Comparison of ENCODE assay signal across 14 cellular contexts in the genomic region with DNA sequence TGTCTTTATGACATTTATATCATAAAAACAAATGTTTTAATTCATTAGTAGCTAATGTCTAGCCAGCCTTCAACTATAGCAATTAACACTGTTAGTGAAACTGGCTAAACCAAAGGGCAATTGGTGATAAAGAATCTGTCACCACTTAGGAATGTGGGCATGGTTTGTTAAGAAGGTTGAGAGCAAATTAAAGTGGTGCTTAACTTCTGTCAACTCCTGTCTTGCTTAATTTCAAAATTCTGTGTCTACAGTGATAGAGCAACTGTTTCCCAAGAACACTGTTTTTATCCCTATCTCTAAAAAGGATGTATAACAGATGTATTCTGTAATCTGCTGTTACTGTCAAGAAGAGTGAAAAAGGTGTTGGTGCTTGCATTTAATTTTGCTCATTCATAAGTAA. TPM values are rescaled to one million over a fixed set of nuclear protein-coding genes. Genes with fewer than 3 reads are reported as not detected.
DNase-seq lines count a peak whose midpoint lies in the region; ATAC-seq, FAIRE-seq and TF ChIP-seq lines count a peak whose summit lies in the region.
"Had no signal": no experiment of that assay in that cellular context is flagged by ENCODE, and none has a peak within 500 bp of the region (broad histone marks: within the 10 kb centered on the region; RNA-seq: fewer than 3 reads in every experiment).

No MANE protein-coding gene starts in this region.

- 0 out of 2 replicates have a peak, but pooled peaks cover under 1% of the 10 kb centered on the region for H4K20me1 ChIP-seq in PC-3 (ENCODE audit: low read length)

- TF ChIP-seq CTCF in PC-3 (conservative IDR thresholded peaks at IDR 0.05; ENCODE audit: low read depth, low read length) (no peak), fibroblast of mammary gland (conservative IDR thresholded peaks at IDR 0.05; ENCODE audit: control insufficient read depth, insufficient read depth, low read depth, low read length) (no peak), pancreas (IDR thresholded peaks at IDR 0.05) (no peak), gastrocnemius medialis (IDR thresholded peaks at IDR 0.05 in 4 of 5, conservative IDR thresholded peaks at IDR 0.05 in 1 of 5) (no peak)

- no peaks in the 10 kb centered on the region for H3K79me2 ChIP-seq in PC-3 (ENCODE audit: low read length)

- no TSS peak for BruUV-seq in PC-3 (replicated peaks; lab: Mats Ljungman, UMichigan)

- H3K9ac ChIP-seq in PC-3 (ENCODE audit: low read length): no peak overlapping the region

- in situ Hi-C loops in gastrocnemius medialis (cut with MboI; ENCODE audit: low sequenced_read_pairs in 4 of 4): no loop called here

- FAIRE-seq in pancreas (lab: Jason Lieb, UNC): no peak
- FAIRE-seq: frontal cortex had no signal

- H3K9me2 ChIP-seq in PC-3 (replicated peaks; ENCODE audit: low read length): no peaks in the 10 kb centered on the region

- CTCF ChIA-PET in PC-3 (lab: Charles Lee): no interaction called here

- no peaks in the 10 kb centered on the region for H3F3A ChIP-seq in PC-3 (ENCODE audit: low read length, unreplicated experiment)

- H2AFZ ChIP-seq in PC-3 (ENCODE audit: low read length): no peak overlapping the region

- intact Hi-C loops in PC-3 (cut with micrococcal nuclease) (no loop called here), pancreas (cut with DNase I) (no loop called here), gastrocnemius medialis (cut with DNase I; ENCODE audit: low total_unique reads) (no loop called here)

- DNase-seq in ELR (ENCODE audit: low read depth) (peak; percentile 23), PC-3 (peak; percentile 23), fibroblast of mammary gland (ENCODE audit: low read depth) (peak; percentile 2), pancreas (no peak), RPMI8226 (no peak), gastrocnemius medialis (no peak)
- DNase-seq: activated B cell treated with CpG ODN at 0.5 μM for 24 hours; DMS153; posterior cingulate gyrus; stimulated activated CD4-positive, alpha-beta T cell treated with anti-CD3 and anti-CD28 coated beads, Interleukin-2, amount 100 ng/mL, for 48 hours; stimulated activated naive CD8-positive, alpha-beta T cell treated with anti-CD3 and anti-CD28 coated beads, Interleukin-15, Interleukin-2, amounts not matched to agents 100 U/mL and 50 U/mL, for 24 hours had no signal

- H3K4me2 ChIP-seq in PC-3 (ENCODE audit: low read length): no peak overlapping the region

- POLR2A ChIA-PET in PC-3 (lab: Charles Lee; ENCODE audit: unreplicated experiment): no interaction called here

- H3K4me3 ChIP-seq in PC-3 (ENCODE audit: low read length) (no peak overlapping the region), fibroblast of mammary gland (ENCODE audit: control insufficient read depth, low read depth, low read length) (no peak overlapping the region), pancreas (no peak overlapping the region), gastrocnemius medialis (no peak overlapping the region)
- H3K4me3 ChIP-seq: SJSA1 had no signal

- 0 out of 2 replicates have a peak, but pooled peaks cover 2% of the 10 kb centered on the region for H3K9me3 ChIP-seq in PC-3 (ENCODE audit: low read length)
- no peaks in the 10 kb centered on the region for H3K9me3 ChIP-seq in pancreas
- H3K9me3 ChIP-seq in gastrocnemius medialis: no peaks in the 10 kb centered on the region
- H3K9me3 ChIP-seq: SJSA1 had no signal

- H3K27ac ChIP-seq in PC-3 (ENCODE audit: low read length) (no peak overlapping the region), pancreas (peak overlapping the region in 2 of 4 donors; percentile 3 to 12), gastrocnemius medialis (no peak overlapping the region)
- H3K27ac ChIP-seq: SJSA1 had no signal

- H3K36me3 ChIP-seq in PC-3 (ENCODE audit: low read depth, low read length): peaks cover 39% of the 10 kb centered on the region
- H3K36me3 ChIP-seq in pancreas: peaks cover 0 to 26% (median 6%) of the 10 kb centered on the region in 3 donors
- peaks cover 0 to 60% of the 10 kb centered on the region in 2 donors for H3K36me3 ChIP-seq in gastrocnemius medialis

- H3K4me1 ChIP-seq in PC-3 (ENCODE audit: insufficient read depth, low read length) (peaks cover 3% of the 10 kb centered on the region), pancreas (peaks cover 0 to 7% (median 0%) of the 10 kb centered on the region in 3 donors), gastrocnemius medialis (no peaks in the 10 kb centered on the region)

- no peak; the same call in 1 of the 2 replicates for ATAC-seq in PC-3
- ATAC-seq in pancreas: peak in 3 of 4 donors; percentile 69 to 81 (median 74)
- ATAC-seq in gastrocnemius medialis: no peak
- ATAC-seq in GM18867 (IDR thresholded peaks at IDR 0.05; ENCODE audit: unreplicated experiment): no peak
- ATAC-seq: stimulated activated naive CD8-positive, alpha-beta T cell treated with anti-CD3 and anti-CD28 coated beads, Interleukin-15, Interleukin-2, amounts not matched to agents 100 U/mL and 50 U/mL, for 24 hours had no signal

- H3K27me3 ChIP-seq in PC-3 (ENCODE audit: low read length) (no peaks in the 10 kb centered on the region), pancreas (no peaks in the 10 kb centered on the region), gastrocnemius medialis (no peaks in the 10 kb centered on the region)
- H3K27me3 ChIP-seq: SJSA1 had no signal

- TF ChIP-seq POLR2A in gastrocnemius medialis (IDR thresholded peaks at IDR 0.05): no peak

RNA-seq across cellular contexts. Expression of a gene that starts 36.5 kb away (rescaled TPM):
- total RNA-seq in PC-3 (2014; rRNA removed): 12.7 and 16.9 TPM in 2 replicates
- 10 to 100 TPM; 12.6 to 20.8 (median 17.0) TPM for total RNA-seq in pancreas
- polyA plus RNA-seq in pancreas: 10 to 100 TPM; 34.9 to 57.0 TPM
- total RNA-seq in gastrocnemius medialis: 10 to 100 TPM in 1 of 4 donors, 1 to 10 TPM in 3; 4.0 to 14.5 (median 5.6) TPM

Comparison
In these comparisons a context has a peak if more than half of its experiments do, and no peak if none do; other contexts are left out.
1. DNase-seq: peak in ELR (single experiment), PC-3 (single experiment) and fibroblast of mammary gland (single experiment); none in pancreas (0 of 6), RPMI8226 (single experiment) and gastrocnemius medialis (0 of 2).
2. ATAC-seq: peak in pancreas (3 of 4); none in PC-3 (single experiment), gastrocnemius medialis (0 of 2) and GM18867 (single experiment).